8 cellular contexts compared by ENCODE assay signal in genomic region chr13:26163812-26164211, GRCh38.
"Had no signal": no experiment of that assay in that cellular context is flagged by ENCODE, and none has a peak within 500 bp of the region (broad histone marks: within the 10 kb centered on the region; RNA-seq: fewer than 3 reads in every experiment).

No MANE protein-coding gene starts in this region.

- FAIRE-seq: G401.6, GM12878, GM12891, GM12892, GM18507, GM19239 had no signal

- DNase-seq: GDM1, GF-D8 had no signal

- H3K4me3 ChIP-seq: GM12878 had no signal

- ATAC-seq: GM12878 had no signal
